26 cellular contexts compared by ENCODE assay signal in genomic region chr11:107505667-107506066, GRCh38.
"Had no signal": no experiment of that assay in that cellular context is flagged by ENCODE, and none has a peak within 500 bp of the region (broad histone marks: within the 10 kb centered on the region; RNA-seq: fewer than 3 reads in every experiment).

No MANE protein-coding gene starts in this region.

- H3K27me3 ChIP-seq: gastroesophageal sphincter, hepatocyte, pancreas, spleen, tibial nerve had no signal

- H3K36me3 ChIP-seq: prostate gland had no signal

- ATAC-seq: activated CD4-positive, CD25-positive, alpha-beta regulatory T cell treated with anti-CD3 and anti-CD28 coated beads, Interleukin-2, amount 50 U/mL, for 24 hours; effector memory CD8-positive, alpha-beta T cell; gastroesophageal sphincter; left cardiac atrium; left ventricle myocardium superior; naive thymus-derived CD4-positive, alpha-beta T cell; pancreas had no signal

- H3K4me3 ChIP-seq: gastroesophageal sphincter, hepatocyte, pancreas, prostate gland, spleen, tibial nerve had no signal

- H3K27me3 Mint-ChIP-seq: effector memory CD8-positive, alpha-beta T cell; naive thymus-derived CD4-positive, alpha-beta T cell had no signal

- H3K4me1 ChIP-seq: pancreas, prostate gland, spleen, tibial nerve had no signal

- H3K27ac ChIP-seq: hepatocyte, pancreas, prostate gland, spleen, tibial nerve, VCaP had no signal

- H3K4me1 Mint-ChIP-seq: naive thymus-derived CD4-positive, alpha-beta T cell; neural crest cell had no signal

- H3K4me3 Mint-ChIP-seq: activated naive CD4-positive, alpha-beta T cell treated with anti-CD3 and anti-CD28 coated beads for 36 hours; activated T-helper 1 cell treated with anti-CD3 and anti-CD28 coated beads, Interleukin-12 subunit alpha, Interleukin-12 subunit beta, Interleukin-2, Interleukin-4 antibody, amounts not matched to agents 30 ng/mL and 10 ng/mL and 1 ng/mL, durations not matched to agents 14 hours and 24 hours and 36 hours; effector memory CD8-positive, alpha-beta T cell; naive thymus-derived CD4-positive, alpha-beta T cell; neural crest cell; T-helper 2 cell treated with Interferon-gamma antibody and Interleukin-4, amounts not matched to agents 5 μg/mL and 100 μg/mL, for 36 hours had no signal

- DNase-seq: activated CD4-positive, alpha-beta T cell treated with anti-CD3 and anti-CD28 coated beads for 48 hours; activated CD4-positive, alpha-beta T cell treated with anti-CD3 and anti-CD28 coated beads, Interleukin-2, amount 50 U/mL, for 48 hours; activated CD8-positive, alpha-beta memory T cell treated with anti-CD3 and anti-CD28 coated beads for 24 hours; activated effector memory CD4-positive, alpha-beta T cell treated with anti-CD3 and anti-CD28 coated beads, Interleukin-2, amount 50 U/mL, for 16 hours; activated naive CD4-positive, alpha-beta T cell treated with anti-CD3 and anti-CD28 coated beads for 36 hours; amygdala; cortex of kidney; effector memory CD8-positive, alpha-beta T cell; erythroblast; left cardiac atrium; left ventricle myocardium superior; naive thymus-derived CD4-positive, alpha-beta T cell; nucleus accumbens; pancreas; spleen; stimulated activated naive CD4-positive, alpha-beta T cell treated with Interleukin-2 at 50 U/mL for 16 hours; T-helper 1 cell had no signal

- H3K9me3 ChIP-seq: pancreas, prostate gland, tibial nerve had no signal

- H3K27ac Mint-ChIP-seq: activated naive CD4-positive, alpha-beta T cell treated with anti-CD3 and anti-CD28 coated beads for 36 hours; activated T-helper 1 cell treated with anti-CD3 and anti-CD28 coated beads, Interleukin-12 subunit alpha, Interleukin-12 subunit beta, Interleukin-2, Interleukin-4 antibody, amounts not matched to agents 30 ng/mL and 10 ng/mL and 1 ng/mL, durations not matched to agents 14 hours and 24 hours and 36 hours; effector memory CD8-positive, alpha-beta T cell; naive thymus-derived CD4-positive, alpha-beta T cell; T-helper 2 cell treated with Interferon-gamma antibody and Interleukin-4, amounts not matched to agents 5 μg/mL and 100 μg/mL, for 36 hours had no signal
